Comparison of ENCODE assay signal across 22 cellular contexts in genomic region chr19:49837425-49837824, GRCh38.
"Had no signal": no experiment of that assay in that cellular context is flagged by ENCODE, and none has a peak within 500 bp of the region (broad histone marks: within the 10 kb centered on the region; RNA-seq: fewer than 3 reads in every experiment).

No MANE protein-coding gene starts in this region.

- H3K27me3 Mint-ChIP-seq: activated CD8-positive, alpha-beta T cell treated with anti-CD3 and anti-CD28 coated beads for 36 hours; activated naive CD8-positive, alpha-beta T cell; progenitor cell of endocrine pancreas; stimulated activated naive B cell treated with anti-CD40 and anti-IgM and Interleukin-4, amounts not matched to agents 10 μg/mL and 1 μg/mL and 100 μg/mL, for 72 hours had no signal

- H3K4me1 Mint-ChIP-seq: endodermal cell had no signal

- DNase-seq: activated CD4-positive, alpha-beta T cell treated with anti-CD3 and anti-CD28 coated beads, Interleukin-2, amount 50 U/mL, for 1 hour; activated CD8-positive, alpha-beta T cell treated with anti-CD3 and anti-CD28 coated beads for 36 hours; activated effector memory CD4-positive, alpha-beta T cell treated with Interleukin-2 at 50 U/mL for 16 hours; activated naive CD4-positive, alpha-beta T cell treated with Interleukin-2 at 50 U/mL for 16 hours; activated T-cell treated with anti-CD3 and anti-CD28 coated beads, Interleukin-2, amount 50 U/mL, for 72 hours; cortex of kidney; endodermal cell; foreskin keratinocyte; kidney glomerular epithelial cell; mesendoderm; natural killer cell; ovary; retina; stimulated activated CD4-positive, alpha-beta T cell treated with anti-CD3 and anti-CD28 coated beads, Interleukin-4, amount 100 ng/mL, for 24 hours; stimulated activated naive B cell treated with anti-CD40 and anti-IgM and Interleukin-4, amounts not matched to agents 10 μg/mL and 1 μg/mL and 100 μg/mL, for 72 hours; T-helper 1 cell; T1000; tibial artery had no signal

- H3K27ac Mint-ChIP-seq: activated CD8-positive, alpha-beta T cell treated with anti-CD3 and anti-CD28 coated beads for 36 hours; activated naive CD8-positive, alpha-beta T cell; activated T-cell treated with anti-CD3 and anti-CD28 coated beads, Interleukin-2, amount 50 U/mL, for 72 hours; endodermal cell; progenitor cell of endocrine pancreas; stimulated activated naive B cell treated with anti-CD40 and anti-IgM and Interleukin-4, amounts not matched to agents 10 μg/mL and 1 μg/mL and 100 μg/mL, for 72 hours had no signal

- H3K36me3 Mint-ChIP-seq: natural killer cell had no signal

- H3K4me3 Mint-ChIP-seq: activated CD8-positive, alpha-beta T cell treated with anti-CD3 and anti-CD28 coated beads for 36 hours; activated naive CD8-positive, alpha-beta T cell; activated T-cell treated with anti-CD3 and anti-CD28 coated beads, Interleukin-2, amount 50 U/mL, for 72 hours; endodermal cell; natural killer cell; stimulated activated naive B cell treated with anti-CD40 and anti-IgM and Interleukin-4, amounts not matched to agents 10 μg/mL and 1 μg/mL and 100 μg/mL, for 72 hours had no signal

- H3K9me3 Mint-ChIP-seq: activated CD8-positive, alpha-beta T cell treated with anti-CD3 and anti-CD28 coated beads for 36 hours; activated T-cell treated with anti-CD3 and anti-CD28 coated beads, Interleukin-2, amount 50 U/mL, for 72 hours; endodermal cell; natural killer cell had no signal

- ATAC-seq: activated CD8-positive, alpha-beta T cell treated with anti-CD3 and anti-CD28 coated beads for 36 hours; activated T-cell treated with anti-CD3 and anti-CD28 coated beads, Interleukin-2, amount 50 U/mL, for 72 hours; foreskin keratinocyte; left lobe of liver; sciatic nerve; stimulated activated naive B cell treated with anti-CD40 and anti-IgM and Interleukin-4, amounts not matched to agents 10 μg/mL and 1 μg/mL and 100 μg/mL, for 72 hours had no signal
